22 cellular contexts compared by ENCODE assay signal in genomic region chr17:79633937-79634813, GRCh38. TPM values are rescaled to one million over a fixed set of nuclear protein-coding genes. Genes with fewer than 3 reads are reported as not detected.
DNase-seq lines count a peak whose midpoint lies in the region; ATAC-seq, FAIRE-seq and TF ChIP-seq lines count a peak whose summit lies in the region.
"Had no signal": no experiment of that assay in that cellular context is flagged by ENCODE, and none has a peak within 500 bp of the region (broad histone marks: within the 10 kb centered on the region; RNA-seq: fewer than 3 reads in every experiment).

No MANE protein-coding gene starts in this region.

- CTCF ChIA-PET in activated CD8-positive, alpha-beta memory T cell treated with anti-CD3 and anti-CD28 coated beads, Interleukin-2, amount 10 ng/mL, durations not matched to agents 7 days and 5 days (lab: Charles Lee) = no interaction called here

- FAIRE-seq in frontal cortex (lab: Jason Lieb, UNC) = no peak
- FAIRE-seq: bronchial epithelial cell, GM19239 had no signal

- no peak overlapping the region for H3K27ac ChIP-seq in heart right ventricle

- intact Hi-C loops in Right ventricle myocardium inferior (cut with DNase I) (no loop called here), heart right ventricle (cut with DNase I) (no loop called here), natural killer cell (cut with micrococcal nuclease) (no loop called here)

- ATAC-seq in Right ventricle myocardium inferior (no peak), heart right ventricle (no peak), natural killer cell (no peak), GM21390 (IDR thresholded peaks at IDR 0.05; ENCODE audit: unreplicated experiment) (no peak)
- no peak for ATAC-seq in activated CD8-positive, alpha-beta memory T cell treated with anti-CD3 and anti-CD28 coated beads, Interleukin-2, amount 10 ng/mL, durations not matched to agents 7 days and 5 days
- ATAC-seq: activated naive CD8-positive, alpha-beta T cell treated with anti-CD3 and anti-CD28 coated beads, Interleukin-2, amount 50 U/mL, for 24 hours; esophagus mucosa had no signal

- DNase-seq in Right ventricle myocardium inferior (ENCODE audit: missing footprints) (peak; percentile 22), heart right ventricle (no peak), natural killer cell (peak; percentile 9), ureter (ENCODE audit: low spot score) (peak; percentile 14), NCI-H1694 (lab: John Stamatoyannopoulos, UW) (no peak), frontal cortex (ENCODE audit: low spot score in 2 of 2) (no peak)
- peak; percentile 9 for DNase-seq in activated CD8-positive, alpha-beta memory T cell treated with anti-CD3 and anti-CD28 coated beads, Interleukin-2, amount 10 ng/mL, durations not matched to agents 7 days and 5 days
- DNase-seq: activated naive CD8-positive, alpha-beta T cell treated with anti-CD3 and anti-CD28 coated beads, Interleukin-2, amount 50 U/mL, for 24 hours; immature natural killer cell; Kasumi-1; mesenchymal stem cell; NCI-H1105 treated with DMSO at 0.1 percent for 48 hours; nephron progenitor cell; SHP77 treated with DMSO at 0.1 percent for 48 hours; T-helper 2 cell had no signal

- H3K27me3 Mint-ChIP-seq in activated CD8-positive, alpha-beta memory T cell treated with anti-CD3 and anti-CD28 coated beads, Interleukin-2, amount 10 ng/mL, durations not matched to agents 7 days and 5 days = peaks cover 20% of the 10 kb centered on the region
- H3K27me3 Mint-ChIP-seq in natural killer cell (ENCODE audit: low read depth in 2 of 2) = peaks cover 25 to 48% of the 10 kb centered on the region in 2 donors

- H3K9me3 ChIP-seq in heart right ventricle = peaks cover 0 to 22% (median 0%) of the 10 kb centered on the region in 11 donors

- no peak overlapping the region for H3K27ac Mint-ChIP-seq in activated CD8-positive, alpha-beta memory T cell treated with anti-CD3 and anti-CD28 coated beads, Interleukin-2, amount 10 ng/mL, durations not matched to agents 7 days and 5 days
- H3K27ac Mint-ChIP-seq in natural killer cell = no peak overlapping the region
- H3K27ac Mint-ChIP-seq: activated naive CD8-positive, alpha-beta T cell treated with anti-CD3 and anti-CD28 coated beads, Interleukin-2, amount 50 U/mL, for 24 hours; immature natural killer cell; nephron progenitor cell; stimulated activated naive CD8-positive, alpha-beta T cell treated with anti-CD3 and anti-CD28 coated beads, Interleukin-15, Interleukin-2, amounts not matched to agents 100 ng/mL and 50 ng/mL, for 24 hours had no signal

- H3K36me3 Mint-ChIP-seq in activated CD8-positive, alpha-beta memory T cell treated with anti-CD3 and anti-CD28 coated beads, Interleukin-2, amount 10 ng/mL, durations not matched to agents 7 days and 5 days = no peaks in the 10 kb centered on the region
- H3K36me3 Mint-ChIP-seq in natural killer cell = no peaks in the 10 kb centered on the region
- H3K36me3 Mint-ChIP-seq: immature natural killer cell had no signal

- no peak for TF ChIP-seq CTCF in heart right ventricle (IDR thresholded peaks at IDR 0.05)
- TF ChIP-seq CTCF in natural killer cell (IDR thresholded peaks at IDR 0.05) = no peak

- no peaks in the 10 kb centered on the region for H3K36me3 ChIP-seq in heart right ventricle

- 68 to 70% methylated on average over 14 of the region's 14 CpGs for WGBS in heart right ventricle, 2 donors

- no peaks in the 10 kb centered on the region for H3K4me1 Mint-ChIP-seq in activated CD8-positive, alpha-beta memory T cell treated with anti-CD3 and anti-CD28 coated beads, Interleukin-2, amount 10 ng/mL, durations not matched to agents 7 days and 5 days
- H3K4me1 Mint-ChIP-seq in natural killer cell = no peaks in the 10 kb centered on the region
- H3K4me1 Mint-ChIP-seq: activated naive CD8-positive, alpha-beta T cell treated with anti-CD3 and anti-CD28 coated beads, Interleukin-2, amount 50 U/mL, for 24 hours; immature natural killer cell; nephron progenitor cell had no signal

- H3K4me1 ChIP-seq in heart right ventricle = no peaks in the 10 kb centered on the region

- H3K4me3 Mint-ChIP-seq in activated CD8-positive, alpha-beta memory T cell treated with anti-CD3 and anti-CD28 coated beads, Interleukin-2, amount 10 ng/mL, durations not matched to agents 7 days and 5 days = no peak overlapping the region
- H3K4me3 Mint-ChIP-seq in natural killer cell = no peak overlapping the region
- H3K4me3 Mint-ChIP-seq: activated naive CD8-positive, alpha-beta T cell treated with anti-CD3 and anti-CD28 coated beads, Interleukin-2, amount 50 U/mL, for 24 hours; immature natural killer cell; nephron progenitor cell; stimulated activated naive CD8-positive, alpha-beta T cell treated with anti-CD3 and anti-CD28 coated beads, Interleukin-15, Interleukin-2, amounts not matched to agents 100 ng/mL and 50 ng/mL, for 24 hours had no signal

- H3K27me3 ChIP-seq in heart right ventricle = peaks cover 0 to 74% (median 33%) of the 10 kb centered on the region in 7 donors

- H3K9me3 Mint-ChIP-seq in activated CD8-positive, alpha-beta memory T cell treated with anti-CD3 and anti-CD28 coated beads, Interleukin-2, amount 10 ng/mL, durations not matched to agents 7 days and 5 days (ENCODE audit: low read depth) = no peaks in the 10 kb centered on the region
- no peaks in the 10 kb centered on the region for H3K9me3 Mint-ChIP-seq in natural killer cell

- H3K4me3 ChIP-seq in heart right ventricle = no peak overlapping the region

RNA-seq across cellular contexts. Expression of gene RBFOX3, which starts 23.3 kb away (rescaled TPM):
- not detected for total RNA-seq in Right ventricle myocardium inferior
- not detected for total RNA-seq in heart right ventricle
- not detected for polyA plus RNA-seq in heart right ventricle
- total RNA-seq in activated CD8-positive, alpha-beta memory T cell treated with anti-CD3 and anti-CD28 coated beads, Interleukin-2, amount 10 ng/mL, durations not matched to agents 7 days and 5 days = not detected
- 10 to 100 TPM in 1 of 3 donors, 1 to 10 TPM in 2; 3.0 to 17.2 (median 4.9) TPM for total RNA-seq in natural killer cell
- 2.4 TPM for total RNA-seq in ureter
- total RNA-seq in frontal cortex = 5.7 TPM
- total RNA-seq: HT-29, renal cortical epithelial cell had no signal

Comparison
In these comparisons a context has a peak if more than half of its experiments do, and no peak if none do; other contexts are left out.
1. DNase-seq: peak in Right ventricle myocardium inferior (single experiment), activated CD8-positive, alpha-beta memory T cell treated with anti-CD3 and anti-CD28 coated beads, Interleukin-2, amount 10 ng/mL, durations not matched to agents 7 days and 5 days (single experiment), natural killer cell (single experiment) and ureter (single experiment); none in heart right ventricle (0 of 2), NCI-H1694 (single experiment) and frontal cortex (0 of 2).